Comparison of ENCODE assay signal across 1 cellular context in the genomic region with DNA sequence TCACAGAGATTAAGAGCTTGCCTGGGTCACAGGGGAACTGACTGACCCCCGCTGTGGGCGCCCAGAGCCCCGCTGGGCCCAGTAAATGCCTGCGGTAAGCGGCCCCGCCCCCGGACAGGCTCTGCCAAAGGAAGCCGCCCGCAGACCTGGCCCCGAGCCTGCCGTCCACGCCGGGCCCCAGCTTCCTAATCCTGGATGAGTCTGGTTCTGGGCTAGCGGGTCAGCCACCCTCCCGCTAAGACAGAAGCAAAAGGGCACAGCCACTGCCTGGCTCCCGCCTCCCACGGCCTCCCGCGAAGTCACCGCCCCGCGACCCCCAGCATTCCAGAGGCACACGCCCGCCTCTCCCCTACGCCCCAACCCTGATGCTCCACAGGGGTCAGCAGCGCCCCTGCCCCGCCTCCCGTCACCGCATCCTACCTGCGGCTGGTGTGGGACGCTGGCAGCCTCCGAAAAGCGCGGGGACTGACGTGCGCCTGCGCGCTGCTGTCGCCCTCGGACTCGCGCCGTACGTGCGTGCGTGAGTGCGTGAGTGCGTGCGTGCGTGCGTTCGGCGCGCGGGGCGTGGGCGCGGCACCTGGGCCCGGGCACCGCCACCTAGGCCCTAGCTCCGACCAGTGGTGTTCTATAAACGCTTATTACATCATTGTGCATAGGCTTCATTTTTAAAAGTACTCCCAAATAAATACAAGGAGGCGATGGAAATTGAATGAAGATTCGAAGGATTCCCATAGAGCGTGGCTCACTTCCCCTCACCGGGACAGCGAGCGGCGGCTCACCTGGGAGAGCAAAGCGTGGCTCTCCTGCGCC.
TF ChIP-seq lines count a peak whose summit lies in the region.

A gene with protein sequence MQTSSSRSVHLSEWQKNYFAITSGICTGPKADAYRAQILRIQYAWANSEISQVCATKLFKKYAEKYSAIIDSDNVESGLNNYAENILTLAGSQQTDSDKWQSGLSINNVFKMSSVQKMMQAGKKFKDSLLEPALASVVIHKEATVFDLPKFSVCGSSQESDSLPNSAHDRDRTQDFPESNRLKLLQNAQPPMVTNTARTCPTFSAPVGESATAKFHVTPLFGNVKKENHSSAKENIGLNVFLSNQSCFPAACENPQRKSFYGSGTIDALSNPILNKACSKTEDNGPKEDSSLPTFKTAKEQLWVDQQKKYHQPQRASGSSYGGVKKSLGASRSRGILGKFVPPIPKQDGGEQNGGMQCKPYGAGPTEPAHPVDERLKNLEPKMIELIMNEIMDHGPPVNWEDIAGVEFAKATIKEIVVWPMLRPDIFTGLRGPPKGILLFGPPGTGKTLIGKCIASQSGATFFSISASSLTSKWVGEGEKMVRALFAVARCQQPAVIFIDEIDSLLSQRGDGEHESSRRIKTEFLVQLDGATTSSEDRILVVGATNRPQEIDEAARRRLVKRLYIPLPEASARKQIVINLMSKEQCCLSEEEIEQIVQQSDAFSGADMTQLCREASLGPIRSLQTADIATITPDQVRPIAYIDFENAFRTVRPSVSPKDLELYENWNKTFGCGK (minus strand): TSS at position 470 of the 810 bp plus-strand sequence. CDS start 3,063 bp downstream, outside the sequence.

TF ChIP-seq in WTC11, 78 proteins besides CTCF, POLR2A, EP300 and RAD21 (continued from another document and continues in another):
- TF ChIP-seq PRRX2 (CRISPR knock-in tag; IDR thresholded peaks at IDR 0.05) (no peak), CBFB (CRISPR knock-in tag; IDR thresholded peaks at IDR 0.05; ENCODE audit: low read depth) (no peak), TP53 (CRISPR knock-in tag; IDR thresholded peaks at IDR 0.05) (0 out of 2 replicates have a peak, but pooled peaks have one; percentile 26), ZNF416 (CRISPR knock-in tag; IDR thresholded peaks at IDR 0.05) (no peak), SMAD3 (CRISPR knock-in tag; IDR thresholded peaks at IDR 0.05; ENCODE audit: borderline replicate concordance) (no peak), NR3C1 (CRISPR knock-in tag; conservative IDR thresholded peaks at IDR 0.05; ENCODE audit: low read depth) (no peak), RELA (CRISPR knock-in tag; IDR thresholded peaks at IDR 0.05; ENCODE audit: borderline replicate concordance) (no peak), SOX15 (CRISPR knock-in tag; IDR thresholded peaks at IDR 0.05) (no peak), ZNF317 (CRISPR knock-in tag; IDR thresholded peaks at IDR 0.05; ENCODE audit: borderline replicate concordance, low read depth) (no peak), NR1H2 (CRISPR knock-in tag; IDR thresholded peaks at IDR 0.05) (no peak), MYBL2 (CRISPR knock-in tag; IDR thresholded peaks at IDR 0.05) (peak; percentile 63), IRF2 (CRISPR knock-in tag; IDR thresholded peaks at IDR 0.05; ENCODE audit: borderline replicate concordance, low read depth) (no peak), EMX1 (CRISPR knock-in tag; IDR thresholded peaks at IDR 0.05) (no peak), FOXJ3 (CRISPR knock-in tag; IDR thresholded peaks at IDR 0.05; ENCODE audit: borderline replicate concordance) (no peak), JUN (CRISPR knock-in tag; IDR thresholded peaks at IDR 0.05) (no peak), TEAD4 (CRISPR knock-in tag; IDR thresholded peaks at IDR 0.05) (no peak), RORB (CRISPR knock-in tag; IDR thresholded peaks at IDR 0.05) (no peak), ZNF219 (CRISPR knock-in tag; IDR thresholded peaks at IDR 0.05; ENCODE audit: borderline replicate concordance) (no peak), KAT7 (CRISPR knock-in tag; IDR thresholded peaks at IDR 0.05; ENCODE audit: borderline replicate concordance) (no peak), FOXP1 (CRISPR knock-in tag; IDR thresholded peaks at IDR 0.05; ENCODE audit: borderline replicate concordance) (peak; percentile 79), TCF7 (CRISPR knock-in tag; IDR thresholded peaks at IDR 0.05; ENCODE audit: low read depth) (no peak), NR2C2 (CRISPR knock-in tag; IDR thresholded peaks at IDR 0.05) (no peak), HMGA2 (CRISPR knock-in tag; IDR thresholded peaks at IDR 0.05) (no peak), ZNF263 (CRISPR knock-in tag; IDR thresholded peaks at IDR 0.05; ENCODE audit: low read depth) (no peak)
- TF ChIP-seq, protein P1, sequence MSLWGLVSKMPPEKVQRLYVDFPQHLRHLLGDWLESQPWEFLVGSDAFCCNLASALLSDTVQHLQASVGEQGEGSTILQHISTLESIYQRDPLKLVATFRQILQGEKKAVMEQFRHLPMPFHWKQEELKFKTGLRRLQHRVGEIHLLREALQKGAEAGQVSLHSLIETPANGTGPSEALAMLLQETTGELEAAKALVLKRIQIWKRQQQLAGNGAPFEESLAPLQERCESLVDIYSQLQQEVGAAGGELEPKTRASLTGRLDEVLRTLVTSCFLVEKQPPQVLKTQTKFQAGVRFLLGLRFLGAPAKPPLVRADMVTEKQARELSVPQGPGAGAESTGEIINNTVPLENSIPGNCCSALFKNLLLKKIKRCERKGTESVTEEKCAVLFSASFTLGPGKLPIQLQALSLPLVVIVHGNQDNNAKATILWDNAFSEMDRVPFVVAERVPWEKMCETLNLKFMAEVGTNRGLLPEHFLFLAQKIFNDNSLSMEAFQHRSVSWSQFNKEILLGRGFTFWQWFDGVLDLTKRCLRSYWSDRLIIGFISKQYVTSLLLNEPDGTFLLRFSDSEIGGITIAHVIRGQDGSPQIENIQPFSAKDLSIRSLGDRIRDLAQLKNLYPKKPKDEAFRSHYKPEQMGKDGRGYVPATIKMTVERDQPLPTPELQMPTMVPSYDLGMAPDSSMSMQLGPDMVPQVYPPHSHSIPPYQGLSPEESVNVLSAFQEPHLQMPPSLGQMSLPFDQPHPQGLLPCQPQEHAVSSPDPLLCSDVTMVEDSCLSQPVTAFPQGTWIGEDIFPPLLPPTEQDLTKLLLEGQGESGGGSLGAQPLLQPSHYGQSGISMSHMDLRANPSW (CRISPR knock-in tag; conservative IDR thresholded peaks at IDR 0.05; ENCODE audit: low read depth): no peak
- TF ChIP-seq, protein P2, sequence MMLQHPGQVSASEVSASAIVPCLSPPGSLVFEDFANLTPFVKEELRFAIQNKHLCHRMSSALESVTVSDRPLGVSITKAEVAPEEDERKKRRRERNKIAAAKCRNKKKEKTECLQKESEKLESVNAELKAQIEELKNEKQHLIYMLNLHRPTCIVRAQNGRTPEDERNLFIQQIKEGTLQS (CRISPR knock-in tag; conservative IDR thresholded peaks at IDR 0.05): no peak
- TF ChIP-seq, protein P3, sequence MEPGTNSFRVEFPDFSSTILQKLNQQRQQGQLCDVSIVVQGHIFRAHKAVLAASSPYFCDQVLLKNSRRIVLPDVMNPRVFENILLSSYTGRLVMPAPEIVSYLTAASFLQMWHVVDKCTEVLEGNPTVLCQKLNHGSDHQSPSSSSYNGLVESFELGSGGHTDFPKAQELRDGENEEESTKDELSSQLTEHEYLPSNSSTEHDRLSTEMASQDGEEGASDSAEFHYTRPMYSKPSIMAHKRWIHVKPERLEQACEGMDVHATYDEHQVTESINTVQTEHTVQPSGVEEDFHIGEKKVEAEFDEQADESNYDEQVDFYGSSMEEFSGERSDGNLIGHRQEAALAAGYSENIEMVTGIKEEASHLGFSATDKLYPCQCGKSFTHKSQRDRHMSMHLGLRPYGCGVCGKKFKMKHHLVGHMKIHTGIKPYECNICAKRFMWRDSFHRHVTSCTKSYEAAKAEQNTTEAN (CRISPR knock-in tag; IDR thresholded peaks at IDR 0.05): no peak
- TF ChIP-seq, protein P4, sequence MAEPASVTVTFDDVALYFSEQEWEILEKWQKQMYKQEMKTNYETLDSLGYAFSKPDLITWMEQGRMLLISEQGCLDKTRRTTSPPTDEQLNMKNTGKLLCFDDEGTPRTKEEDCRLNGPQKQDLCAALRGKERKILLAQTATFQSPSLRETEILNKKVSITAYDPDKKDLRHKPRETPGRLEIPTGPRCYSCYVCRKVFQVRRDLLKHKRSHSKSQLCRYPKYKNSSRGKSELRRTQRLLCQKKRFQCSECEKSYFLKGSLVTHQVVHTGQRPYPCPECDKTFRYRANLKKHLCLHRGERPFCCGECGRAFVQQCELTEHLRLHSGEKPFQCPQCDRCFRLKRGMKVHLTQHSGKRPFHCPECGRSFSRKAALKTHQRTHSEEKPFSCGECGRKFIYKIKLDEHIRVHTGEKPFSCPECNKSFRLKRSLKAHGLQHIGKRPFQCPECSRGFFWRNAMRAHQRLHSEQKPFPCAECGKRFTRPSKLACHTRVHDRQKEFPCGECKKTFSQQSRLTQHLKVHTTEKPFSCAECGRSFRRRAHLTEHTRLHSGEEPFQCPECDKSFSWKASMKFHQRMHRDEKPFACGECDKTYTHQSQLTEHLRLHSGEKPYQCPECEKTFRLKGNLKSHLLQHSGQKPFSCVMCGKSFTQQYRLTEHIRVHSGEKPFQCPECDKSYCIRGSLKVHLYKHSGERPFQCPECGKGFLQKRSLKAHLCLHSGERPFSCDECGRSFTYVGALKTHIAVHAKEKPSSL (CRISPR knock-in tag; conservative IDR thresholded peaks at IDR 0.05): no peak
- TF ChIP-seq, protein P5, sequence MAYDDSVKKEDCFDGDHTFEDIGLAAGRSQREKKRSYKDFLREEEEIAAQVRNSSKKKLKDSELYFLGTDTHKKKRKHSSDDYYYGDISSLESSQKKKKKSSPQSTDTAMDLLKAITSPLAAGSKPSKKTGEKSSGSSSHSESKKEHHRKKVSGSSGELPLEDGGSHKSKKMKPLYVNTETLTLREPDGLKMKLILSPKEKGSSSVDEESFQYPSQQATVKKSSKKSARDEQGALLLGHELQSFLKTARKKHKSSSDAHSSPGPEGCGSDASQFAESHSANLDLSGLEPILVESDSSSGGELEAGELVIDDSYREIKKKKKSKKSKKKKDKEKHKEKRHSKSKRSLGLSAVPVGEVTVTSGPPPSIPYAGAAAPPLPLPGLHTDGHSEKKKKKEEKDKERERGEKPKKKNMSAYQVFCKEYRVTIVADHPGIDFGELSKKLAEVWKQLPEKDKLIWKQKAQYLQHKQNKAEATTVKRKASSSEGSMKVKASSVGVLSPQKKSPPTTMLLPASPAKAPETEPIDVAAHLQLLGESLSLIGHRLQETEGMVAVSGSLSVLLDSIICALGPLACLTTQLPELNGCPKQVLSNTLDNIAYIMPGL (CRISPR knock-in tag; IDR thresholded peaks at IDR 0.05): 0 out of 2 replicates have a peak, but pooled peaks have one; percentile 47
- TF ChIP-seq, protein P6, sequence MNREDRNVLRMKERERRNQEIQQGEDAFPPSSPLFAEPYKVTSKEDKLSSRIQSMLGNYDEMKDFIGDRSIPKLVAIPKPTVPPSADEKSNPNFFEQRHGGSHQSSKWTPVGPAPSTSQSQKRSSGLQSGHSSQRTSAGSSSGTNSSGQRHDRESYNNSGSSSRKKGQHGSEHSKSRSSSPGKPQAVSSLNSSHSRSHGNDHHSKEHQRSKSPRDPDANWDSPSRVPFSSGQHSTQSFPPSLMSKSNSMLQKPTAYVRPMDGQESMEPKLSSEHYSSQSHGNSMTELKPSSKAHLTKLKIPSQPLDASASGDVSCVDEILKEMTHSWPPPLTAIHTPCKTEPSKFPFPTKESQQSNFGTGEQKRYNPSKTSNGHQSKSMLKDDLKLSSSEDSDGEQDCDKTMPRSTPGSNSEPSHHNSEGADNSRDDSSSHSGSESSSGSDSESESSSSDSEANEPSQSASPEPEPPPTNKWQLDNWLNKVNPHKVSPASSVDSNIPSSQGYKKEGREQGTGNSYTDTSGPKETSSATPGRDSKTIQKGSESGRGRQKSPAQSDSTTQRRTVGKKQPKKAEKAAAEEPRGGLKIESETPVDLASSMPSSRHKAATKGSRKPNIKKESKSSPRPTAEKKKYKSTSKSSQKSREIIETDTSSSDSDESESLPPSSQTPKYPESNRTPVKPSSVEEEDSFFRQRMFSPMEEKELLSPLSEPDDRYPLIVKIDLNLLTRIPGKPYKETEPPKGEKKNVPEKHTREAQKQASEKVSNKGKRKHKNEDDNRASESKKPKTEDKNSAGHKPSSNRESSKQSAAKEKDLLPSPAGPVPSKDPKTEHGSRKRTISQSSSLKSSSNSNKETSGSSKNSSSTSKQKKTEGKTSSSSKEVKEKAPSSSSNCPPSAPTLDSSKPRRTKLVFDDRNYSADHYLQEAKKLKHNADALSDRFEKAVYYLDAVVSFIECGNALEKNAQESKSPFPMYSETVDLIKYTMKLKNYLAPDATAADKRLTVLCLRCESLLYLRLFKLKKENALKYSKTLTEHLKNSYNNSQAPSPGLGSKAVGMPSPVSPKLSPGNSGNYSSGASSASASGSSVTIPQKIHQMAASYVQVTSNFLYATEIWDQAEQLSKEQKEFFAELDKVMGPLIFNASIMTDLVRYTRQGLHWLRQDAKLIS (CRISPR knock-in tag; IDR thresholded peaks at IDR 0.05; ENCODE audit: borderline replicate concordance): no peak
- TF ChIP-seq, protein P7, sequence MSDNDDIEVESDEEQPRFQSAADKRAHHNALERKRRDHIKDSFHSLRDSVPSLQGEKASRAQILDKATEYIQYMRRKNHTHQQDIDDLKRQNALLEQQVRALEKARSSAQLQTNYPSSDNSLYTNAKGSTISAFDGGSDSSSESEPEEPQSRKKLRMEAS (CRISPR knock-in tag; IDR thresholded peaks at IDR 0.05): peak; percentile 92
- TF ChIP-seq, protein P8, sequence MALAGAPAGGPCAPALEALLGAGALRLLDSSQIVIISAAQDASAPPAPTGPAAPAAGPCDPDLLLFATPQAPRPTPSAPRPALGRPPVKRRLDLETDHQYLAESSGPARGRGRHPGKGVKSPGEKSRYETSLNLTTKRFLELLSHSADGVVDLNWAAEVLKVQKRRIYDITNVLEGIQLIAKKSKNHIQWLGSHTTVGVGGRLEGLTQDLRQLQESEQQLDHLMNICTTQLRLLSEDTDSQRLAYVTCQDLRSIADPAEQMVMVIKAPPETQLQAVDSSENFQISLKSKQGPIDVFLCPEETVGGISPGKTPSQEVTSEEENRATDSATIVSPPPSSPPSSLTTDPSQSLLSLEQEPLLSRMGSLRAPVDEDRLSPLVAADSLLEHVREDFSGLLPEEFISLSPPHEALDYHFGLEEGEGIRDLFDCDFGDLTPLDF (CRISPR knock-in tag; IDR thresholded peaks at IDR 0.05): peak; percentile 78
- TF ChIP-seq, protein P9, sequence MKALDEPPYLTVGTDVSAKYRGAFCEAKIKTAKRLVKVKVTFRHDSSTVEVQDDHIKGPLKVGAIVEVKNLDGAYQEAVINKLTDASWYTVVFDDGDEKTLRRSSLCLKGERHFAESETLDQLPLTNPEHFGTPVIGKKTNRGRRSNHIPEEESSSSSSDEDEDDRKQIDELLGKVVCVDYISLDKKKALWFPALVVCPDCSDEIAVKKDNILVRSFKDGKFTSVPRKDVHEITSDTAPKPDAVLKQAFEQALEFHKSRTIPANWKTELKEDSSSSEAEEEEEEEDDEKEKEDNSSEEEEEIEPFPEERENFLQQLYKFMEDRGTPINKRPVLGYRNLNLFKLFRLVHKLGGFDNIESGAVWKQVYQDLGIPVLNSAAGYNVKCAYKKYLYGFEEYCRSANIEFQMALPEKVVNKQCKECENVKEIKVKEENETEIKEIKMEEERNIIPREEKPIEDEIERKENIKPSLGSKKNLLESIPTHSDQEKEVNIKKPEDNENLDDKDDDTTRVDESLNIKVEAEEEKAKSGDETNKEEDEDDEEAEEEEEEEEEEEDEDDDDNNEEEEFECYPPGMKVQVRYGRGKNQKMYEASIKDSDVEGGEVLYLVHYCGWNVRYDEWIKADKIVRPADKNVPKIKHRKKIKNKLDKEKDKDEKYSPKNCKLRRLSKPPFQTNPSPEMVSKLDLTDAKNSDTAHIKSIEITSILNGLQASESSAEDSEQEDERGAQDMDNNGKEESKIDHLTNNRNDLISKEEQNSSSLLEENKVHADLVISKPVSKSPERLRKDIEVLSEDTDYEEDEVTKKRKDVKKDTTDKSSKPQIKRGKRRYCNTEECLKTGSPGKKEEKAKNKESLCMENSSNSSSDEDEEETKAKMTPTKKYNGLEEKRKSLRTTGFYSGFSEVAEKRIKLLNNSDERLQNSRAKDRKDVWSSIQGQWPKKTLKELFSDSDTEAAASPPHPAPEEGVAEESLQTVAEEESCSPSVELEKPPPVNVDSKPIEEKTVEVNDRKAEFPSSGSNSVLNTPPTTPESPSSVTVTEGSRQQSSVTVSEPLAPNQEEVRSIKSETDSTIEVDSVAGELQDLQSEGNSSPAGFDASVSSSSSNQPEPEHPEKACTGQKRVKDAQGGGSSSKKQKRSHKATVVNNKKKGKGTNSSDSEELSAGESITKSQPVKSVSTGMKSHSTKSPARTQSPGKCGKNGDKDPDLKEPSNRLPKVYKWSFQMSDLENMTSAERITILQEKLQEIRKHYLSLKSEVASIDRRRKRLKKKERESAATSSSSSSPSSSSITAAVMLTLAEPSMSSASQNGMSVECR (CRISPR knock-in tag; IDR thresholded peaks at IDR 0.05; ENCODE audit: borderline replicate concordance): no peak
